5 cellular contexts compared by ENCODE assay signal in genomic region chr16:74391454-74392050, GRCh38. TPM values are rescaled to one million over a fixed set of nuclear protein-coding genes. Genes with fewer than 3 reads are reported as not detected.
"Had no signal": no experiment of that assay in that cellular context is flagged by ENCODE, and none has a peak within 500 bp of the region (broad histone marks: within the 10 kb centered on the region; RNA-seq: fewer than 3 reads in every experiment).

No MANE protein-coding gene starts in this region.

RNA-seq across cellular contexts. Expression of gene NPIPB15, which starts 15.4 kb away (rescaled TPM):
- total RNA-seq: epithelial cell of proximal tubule, fibroblast of lung, left ventricle myocardium inferior had no signal

RNA-seq across cellular contexts. Expression of gene CLEC18B, which starts 29.7 kb away (rescaled TPM):
- total RNA-seq: right atrium auricular region had no signal
- polyA plus RNA-seq: endothelial cell of umbilical vein had no signal
